18 cellular contexts compared by ENCODE assay signal in genomic region chr22:25002241-25002985, GRCh38. TPM values are rescaled to one million over a fixed set of nuclear protein-coding genes. Genes with fewer than 3 reads are reported as not detected.
DNase-seq lines count a peak whose midpoint lies in the region; ATAC-seq, FAIRE-seq and TF ChIP-seq lines count a peak whose summit lies in the region.
"Had no signal": no experiment of that assay in that cellular context is flagged by ENCODE, and none has a peak within 500 bp of the region (broad histone marks: within the 10 kb centered on the region; RNA-seq: fewer than 3 reads in every experiment).

No MANE protein-coding gene starts in this region.

- H2AFZ ChIP-seq in ACC112 (ENCODE audit: low read length, unreplicated experiment), result no peak overlapping the region
- no peak overlapping the region for H2AFZ ChIP-seq in DND-41 (ENCODE audit: low read depth, low read length)
- H2AFZ ChIP-seq in HepG2 (ENCODE audit: low read length), result no peak overlapping the region

- 7% methylated on average over 1 of the region's 1 CpG for WGBS in HepG2 (ENCODE audit: low lambda C conversion rate)

- TF ChIP-seq RAD21 in HepG2 (CRISPR knock-in tag; IDR thresholded peaks at IDR 0.05), result no peak

- CTCF ChIA-PET in HepG2 (lab: Yijun Ruan, JAX; ENCODE audit: low intra/inter-chr PET ratio, low total read pairs), result no interaction called here

- TF ChIP-seq EP300 in HepG2 (IDR thresholded peaks at IDR 0.05; ENCODE audit: low read depth in 2 of 2, low read length in 2 of 2) (no peak), HepG2 (CRISPR knock-in tag; IDR thresholded peaks at IDR 0.05; ENCODE audit: borderline replicate concordance) (no peak)

- H3K27ac ChIP-seq in ACC112 (ENCODE audit: low read depth, low read length) (peak overlapping the region; percentile 23; the same call in 1 of the 2 replicates), DND-41 (ENCODE audit: low read length) (no peak overlapping the region), RWPE2 (ENCODE audit: poor library complexity, severe bottlenecking) (peak overlapping the region; percentile 53), HepG2 (ENCODE audit: extremely low read length, insufficient read depth, low read length) (peak overlapping the region; percentile 27)
- H3K27ac ChIP-seq in effector memory CD4-positive, alpha-beta T cell (ENCODE audit: insufficient read depth, low read length, poor library complexity, severe bottlenecking), result no peak overlapping the region
- H3K27ac ChIP-seq: testis had no signal

- in situ Hi-C loops in HepG2 (cut with HindIII; ENCODE audit: extremely low pct_ligation_motif_present, low pct_unique_long_range_greater_than_20kb), result no loop called here

- H3K27me3 ChIP-seq in ACC112 (ENCODE audit: insufficient read depth, low read length) (no peaks in the 10 kb centered on the region), DND-41 (ENCODE audit: insufficient read depth, low read length, poor library complexity) (no peaks in the 10 kb centered on the region), RWPE2 (ENCODE audit: insufficient read depth, poor library complexity, severe bottlenecking) (no peaks in the 10 kb centered on the region), HepG2 (ENCODE audit: control insufficient read depth in 1 of 2, insufficient read depth in 2 of 2, low read length in 2 of 2) (no peaks in the 10 kb centered on the region)
- H3K27me3 ChIP-seq in effector memory CD4-positive, alpha-beta T cell (replicated peaks; ENCODE audit: control insufficient read depth, insufficient read depth, low read length, poor library complexity, severe bottlenecking), result no peaks in the 10 kb centered on the region
- H3K27me3 ChIP-seq: testis had no signal

- BruUV-seq in HepG2 (replicated peaks; lab: Mats Ljungman, UMichigan), result no TSS peak

- H3K9me3 ChIP-seq in DND-41 (ENCODE audit: insufficient read depth, low read length, severe bottlenecking), result no peaks in the 10 kb centered on the region
- no peaks in the 10 kb centered on the region for H3K9me3 ChIP-seq in RWPE2 (ENCODE audit: severe bottlenecking)
- H3K9me3 ChIP-seq in HepG2 (ENCODE audit: low read length), result no peaks in the 10 kb centered on the region
- H3K9me3 ChIP-seq in effector memory CD4-positive, alpha-beta T cell (ENCODE audit: control insufficient read depth, low read length), result no peaks in the 10 kb centered on the region
- H3K9me3 ChIP-seq: testis had no signal

- TF ChIP-seq POLR2A in HepG2 (IDR thresholded peaks at IDR 0.05; ENCODE audit: insufficient read depth in 1 of 2, low read depth in 2 of 2, low read length in 2 of 2), result no peak

- H3K4me3 ChIP-seq in ACC112 (ENCODE audit: low read depth, low read length) (no peak overlapping the region), DND-41 (ENCODE audit: low read depth in 1 of 2, low read length in 2 of 2) (no peak overlapping the region), RWPE2 (ENCODE audit: severe bottlenecking) (no peak overlapping the region), HepG2 (replicated peaks in 1 of 3; ENCODE audit: insufficient read depth in 1 of 3, low read depth in 2 of 3, low read length in 3 of 3) (no peak overlapping the region)
- no peak overlapping the region for H3K4me3 ChIP-seq in effector memory CD4-positive, alpha-beta T cell (ENCODE audit: insufficient read depth, low read depth, low read length, poor library complexity, severe bottlenecking)
- H3K4me3 ChIP-seq: GM12878, testis had no signal

- H3K9ac ChIP-seq in DND-41 (ENCODE audit: low read depth, low read length) (no peak overlapping the region), HepG2 (ENCODE audit: insufficient read depth, low read depth, low read length) (no peak overlapping the region)

- FAIRE-seq in HepG2 (lab: Jason Lieb, UNC), result no peak
- FAIRE-seq: GM12878 had no signal

- H3K4me2 ChIP-seq in DND-41 (ENCODE audit: insufficient read depth, low read length) (no peak overlapping the region), HepG2 (ENCODE audit: low read depth, low read length) (no peak overlapping the region)

- intact Hi-C loops in HepG2 (cut with micrococcal nuclease; ENCODE audit: unreplicated experiment), result loop anchor here (5.0 kb wide), 1 partner anchor 35 kb away; no protein-coding TSS in a partner anchor

- TF ChIP-seq CTCF in DND-41 (IDR thresholded peaks at IDR 0.05; ENCODE audit: borderline replicate concordance, extremely low read depth, low read length, poor library complexity, severe bottlenecking) (no peak), RWPE2 (IDR thresholded peaks at IDR 0.05; ENCODE audit: poor library complexity, severe bottlenecking) (no peak), HepG2 (CRISPR knock-in tag; IDR thresholded peaks at IDR 0.05) (no peak)

- H3K36me3 ChIP-seq in ACC112 (ENCODE audit: insufficient read depth, low read length) (no peaks in the 10 kb centered on the region), DND-41 (ENCODE audit: insufficient read depth, low read length) (no peaks in the 10 kb centered on the region), RWPE2 (ENCODE audit: low read depth) (peaks cover 12% of the 10 kb centered on the region), HepG2 (replicated peaks in 1 of 2; ENCODE audit: control insufficient read depth in 1 of 2, insufficient read depth in 2 of 2, low read length in 2 of 2) (no peaks in the 10 kb centered on the region)
- H3K36me3 ChIP-seq in effector memory CD4-positive, alpha-beta T cell (ENCODE audit: control insufficient read depth, insufficient read depth, low read length), result no peaks in the 10 kb centered on the region

- POLR2A ChIA-PET in HepG2 (lab: Yijun Ruan, JAX), result no interaction called here

- H4K20me1 ChIP-seq in DND-41 (ENCODE audit: insufficient read depth, low read length) (no peaks in the 10 kb centered on the region), HepG2 (ENCODE audit: insufficient read depth, low read length) (no peaks in the 10 kb centered on the region)

- ATAC-seq in DND-41 (ENCODE audit: insufficient read depth, low read depth), result peak; percentile 76
- peak; percentile 49; the same call in 2 of the 3 replicates for ATAC-seq in RWPE2 (ENCODE audit: low read depth)
- peak; percentile 41 for ATAC-seq in HepG2
- ATAC-seq in GM19397 (IDR thresholded peaks at IDR 0.05; ENCODE audit: unreplicated experiment), result no peak
- ATAC-seq: GM12878; naive thymus-derived CD8-positive, alpha-beta T cell had no signal

- H3K4me1 ChIP-seq in ACC112 (ENCODE audit: control insufficient read depth, insufficient read depth, low read length, unreplicated experiment) (peaks cover 8% of the 10 kb centered on the region), DND-41 (ENCODE audit: insufficient read depth, low read length) (peaks cover 7% of the 10 kb centered on the region), RWPE2 (ENCODE audit: insufficient read depth, poor library complexity, severe bottlenecking) (peaks cover 10% of the 10 kb centered on the region), HepG2 (ENCODE audit: insufficient read depth, low read length) (peaks cover 22% of the 10 kb centered on the region)
- peaks cover 6% of the 10 kb centered on the region for H3K4me1 ChIP-seq in effector memory CD4-positive, alpha-beta T cell (ENCODE audit: control insufficient read depth, insufficient read depth, low read length, poor library complexity, severe bottlenecking)
- H3K4me1 ChIP-seq: testis had no signal

- no peaks in the 10 kb centered on the region for H3K79me2 ChIP-seq in ACC112 (ENCODE audit: control insufficient read depth, insufficient read depth, low read length, unreplicated experiment)
- no peaks in the 10 kb centered on the region for H3K79me2 ChIP-seq in DND-41 (ENCODE audit: insufficient read depth, low read length)
- no peaks in the 10 kb centered on the region for H3K79me2 ChIP-seq in HepG2 (ENCODE audit: insufficient read depth, low read length)

- DNase-seq in DND-41 (peak; percentile 21), RWPE2 (ENCODE audit: low spot score) (no peak), HepG2 (ENCODE audit: low spot score) (peak; percentile 35), HuH-7 (ENCODE audit: low spot score) (no peak), germinal center (ENCODE audit: low spot score) (no peak)
- no peak for DNase-seq in effector memory CD4-positive, alpha-beta T cell
- DNase-seq: central memory CD4-positive, alpha-beta T cell; head of caudate nucleus; kidney glomerular epithelial cell; MV-4-11; naive thymus-derived CD8-positive, alpha-beta T cell; stimulated activated CD4-positive, alpha-beta T cell treated with anti-CD3 and anti-CD28 coated beads, Interleukin-2, amount 100 ng/mL, for 24 hours; testis had no signal

RNA-seq across cellular contexts. Expression of gene KIAA1671, which starts 49.9 kb away (rescaled TPM):
- 12.0 and 13.5 TPM in 2 replicates for total RNA-seq in HepG2 (2016; rRNA removed; fragmentation: Illumina TruSeq; extraction: Trizol)
- total RNA-seq in HepG2 (2016; cell fraction: cytosol; rRNA removed; fragmentation: Illumina TruSeq; extraction: Trizol; ENCODE audit: low read depth), result 1.2 and 1.5 TPM in 2 replicates
- total RNA-seq in HepG2 (2016; cell fraction: insoluble cytoplasmic fraction; rRNA removed; fragmentation: Illumina TruSeq; extraction: Trizol), result 10.6 and 12.4 TPM in 2 replicates
- 5.9 TPM in 2 replicates for total RNA-seq in HepG2 (2016; cell fraction: membrane; rRNA removed; fragmentation: Illumina TruSeq; extraction: Trizol)
- total RNA-seq in HepG2 (2016; cell fraction: nucleus; rRNA removed; fragmentation: Illumina TruSeq; extraction: Trizol), result 18.9 and 21.9 TPM in 2 replicates
- 13.6 and 13.7 TPM in 2 replicates for polyA plus RNA-seq in HepG2 (2011; rRNA removed)
- 6.1 and 8.9 TPM in 2 replicates for polyA plus RNA-seq in HepG2 (2011; cell fraction: cytosol; rRNA removed)
- 14.1 and 14.4 TPM in 2 replicates for polyA plus RNA-seq in HepG2 (2011; cell fraction: nucleus; rRNA removed)
- 8.2 and 9.7 TPM in 2 replicates for polyA plus RNA-seq in HepG2 (2012)
- polyA plus RNA-seq in HepG2 (2016; cell fraction: cytosol; fragmentation: Illumina TruSeq; extraction: Trizol; ENCODE audit: low read depth), result 0.76 and 0.78 TPM in 2 replicates
- 10.8 and 14.0 TPM in 2 replicates for polyA plus RNA-seq in HepG2 (2016; cell fraction: insoluble cytoplasmic fraction; fragmentation: Illumina TruSeq; extraction: Trizol; ENCODE audit: low read depth)
- polyA plus RNA-seq in HepG2 (2016; cell fraction: membrane; fragmentation: Illumina TruSeq; extraction: Trizol; ENCODE audit: low read depth), result 2.0 and 2.7 TPM in 2 replicates
- 16.4 and 16.6 TPM in 2 replicates for polyA plus RNA-seq in HepG2 (2016; cell fraction: nucleus; fragmentation: Illumina TruSeq; extraction: Trizol; ENCODE audit: insufficient read depth, low read depth)
- 20.3 and 22.7 TPM in 2 replicates for polyA minus RNA-seq in HepG2 (2011; rRNA and poly(A)+ RNA removed; ENCODE audit: low replicate concordance)
- polyA minus RNA-seq in HepG2 (2011; cell fraction: cytosol; rRNA and poly(A)+ RNA removed), result 12.7 and 14.7 TPM in 2 replicates
- 27.4 and 35.6 TPM in 2 replicates for polyA minus RNA-seq in HepG2 (2011; cell fraction: nucleus; rRNA and poly(A)+ RNA removed)

RNA-seq across cellular contexts. Expression of gene LHFPL7, which starts 55.9 kb away (rescaled TPM):
- total RNA-seq in HepG2 (2016; rRNA removed; fragmentation: Illumina TruSeq; extraction: Trizol), result not detected in 2 replicates
- not detected in 2 replicates for total RNA-seq in HepG2 (2016; cell fraction: cytosol; rRNA removed; fragmentation: Illumina TruSeq; extraction: Trizol; ENCODE audit: low read depth)
- total RNA-seq in HepG2 (2016; cell fraction: insoluble cytoplasmic fraction; rRNA removed; fragmentation: Illumina TruSeq; extraction: Trizol), result not detected in 2 replicates
- total RNA-seq in HepG2 (2016; cell fraction: membrane; rRNA removed; fragmentation: Illumina TruSeq; extraction: Trizol), result not detected in 2 replicates
- total RNA-seq in HepG2 (2016; cell fraction: nucleus; rRNA removed; fragmentation: Illumina TruSeq; extraction: Trizol), result not detected in 2 replicates
- polyA plus RNA-seq in HepG2 (2011; rRNA removed), result not detected in 2 replicates
- not detected in 2 replicates for polyA plus RNA-seq in HepG2 (2011; cell fraction: cytosol; rRNA removed)
- not detected in 2 replicates for polyA plus RNA-seq in HepG2 (2011; cell fraction: nucleus; rRNA removed)
- not detected in 2 replicates for polyA plus RNA-seq in HepG2 (2012)
- polyA plus RNA-seq in HepG2 (2016; cell fraction: cytosol; fragmentation: Illumina TruSeq; extraction: Trizol; ENCODE audit: low read depth), result not detected in 2 replicates
- not detected in 2 replicates for polyA plus RNA-seq in HepG2 (2016; cell fraction: insoluble cytoplasmic fraction; fragmentation: Illumina TruSeq; extraction: Trizol; ENCODE audit: low read depth)
- not detected in 2 replicates for polyA plus RNA-seq in HepG2 (2016; cell fraction: membrane; fragmentation: Illumina TruSeq; extraction: Trizol; ENCODE audit: low read depth)
- polyA plus RNA-seq in HepG2 (2016; cell fraction: nucleus; fragmentation: Illumina TruSeq; extraction: Trizol; ENCODE audit: insufficient read depth, low read depth), result not detected in 2 replicates
- not detected in 2 replicates for polyA minus RNA-seq in HepG2 (2011; rRNA and poly(A)+ RNA removed; ENCODE audit: low replicate concordance)
- polyA minus RNA-seq in HepG2 (2011; cell fraction: cytosol; rRNA and poly(A)+ RNA removed), result not detected in 2 replicates
- polyA minus RNA-seq in HepG2 (2011; cell fraction: nucleus; rRNA and poly(A)+ RNA removed), result not detected in 2 replicates
- total RNA-seq: GM12878; naive thymus-derived CD8-positive, alpha-beta T cell; testis had no signal
- polyA plus RNA-seq: BJ; esophagus; GM12878; naive thymus-derived CD8-positive, alpha-beta T cell had no signal

Comparison
In these comparisons a context has a peak if more than half of its experiments do, and no peak if none do; other contexts are left out.
1. H3K27ac ChIP-seq: peak in ACC112 (single experiment), RWPE2 (single experiment) and HepG2 (single experiment); none in DND-41 (single experiment) and effector memory CD4-positive, alpha-beta T cell (single experiment).
2. DNase-seq: peak in DND-41 (single experiment) and HepG2 (single experiment); none in RWPE2 (single experiment), HuH-7 (single experiment), effector memory CD4-positive, alpha-beta T cell (0 of 3) and germinal center (single experiment).